ENCODE assay signal across 31 cellular contexts in the genomic region with DNA sequence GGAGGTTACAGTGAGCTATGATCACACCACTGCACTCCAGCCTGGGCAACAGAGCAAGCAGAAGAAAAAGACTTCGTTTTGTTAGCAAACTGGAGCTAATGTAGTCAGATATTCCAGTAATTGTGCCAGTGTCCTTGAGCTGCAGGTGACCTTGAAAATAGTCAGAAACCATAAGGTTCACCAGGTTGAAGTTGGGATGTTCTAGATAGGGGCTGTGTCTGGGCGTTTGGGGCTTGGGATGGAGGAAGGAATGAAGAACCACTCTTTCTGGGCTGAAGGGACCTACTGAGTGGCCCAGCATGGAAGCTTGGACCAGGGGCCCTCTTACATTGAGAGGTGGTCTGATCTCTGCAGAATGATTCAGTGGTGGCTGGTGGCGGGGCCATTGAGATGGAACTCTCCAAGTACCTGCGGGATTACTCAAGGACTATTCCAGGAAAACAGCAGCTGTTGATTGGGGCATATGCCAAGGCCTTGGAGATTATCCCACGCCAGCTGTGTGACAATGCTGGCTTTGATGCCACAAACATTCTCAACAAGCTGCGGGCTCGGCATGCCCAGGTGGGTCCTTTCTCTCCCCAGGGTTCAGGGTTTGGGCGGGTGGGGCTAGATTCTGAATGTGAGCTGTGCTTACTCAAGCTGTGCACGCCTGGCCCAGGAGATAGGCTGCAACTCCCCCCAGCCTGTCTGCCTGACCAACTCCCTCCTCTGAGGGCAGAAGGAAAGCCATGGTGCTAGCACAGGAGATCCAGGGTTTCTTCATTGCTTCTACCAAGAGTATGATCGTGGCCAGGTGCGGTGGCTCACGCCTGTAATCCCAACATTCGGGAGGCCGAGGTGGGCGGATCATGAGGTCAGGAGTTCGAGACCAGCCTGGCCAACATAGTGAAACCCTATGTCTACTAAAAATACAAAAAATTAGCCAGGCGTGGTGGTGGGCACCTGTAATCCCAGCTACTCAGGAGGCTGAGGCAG. TPM values are rescaled to one million over a fixed set of nuclear protein-coding genes. Genes with fewer than 3 reads are reported as not detected.
DNase-seq lines count a peak whose midpoint lies in the region; ATAC-seq, FAIRE-seq and TF ChIP-seq lines count a peak whose summit lies in the region.
"Had no signal": no experiment of that assay in that cellular context is flagged by ENCODE, and none has a peak within 500 bp of the region (broad histone marks: within the 10 kb centered on the region; RNA-seq: fewer than 3 reads in every experiment).

No MANE protein-coding gene starts in this region.

- H4K20me1 ChIP-seq in HepG2 (ENCODE audit: insufficient read depth, low read length), result peaks cover 6% of the 10 kb centered on the region; the same call in 1 of the 2 replicates

- TF ChIP-seq EP300 in HepG2 (IDR thresholded peaks at IDR 0.05; ENCODE audit: low read depth in 2 of 2, low read length in 2 of 2) (no peak), HepG2 (CRISPR knock-in tag; IDR thresholded peaks at IDR 0.05; ENCODE audit: borderline replicate concordance) (no peak)

- no peak overlapping the region for H3K9ac ChIP-seq in HepG2 (ENCODE audit: insufficient read depth, low read depth, low read length)
- H3K9ac ChIP-seq in kidney (ENCODE audit: low read length in 2 of 2), result no peak overlapping the region
- H3K9ac ChIP-seq: parathyroid adenoma had no signal

- no peaks in the 10 kb centered on the region for H3K79me2 ChIP-seq in HepG2 (ENCODE audit: insufficient read depth, low read length)
- H3K79me2 ChIP-seq: parathyroid adenoma had no signal

- 95% methylated on average over 16 of the region's 17 CpGs for WGBS in HepG2 (ENCODE audit: low lambda C conversion rate)
- 87% methylated on average over 9 of the region's 17 CpGs for WGBS in right lobe of liver (ENCODE audit: insufficient coverage, low coverage, low lambda C conversion rate, missing lambda C conversion rate)

- intact Hi-C loops in HepG2 (cut with micrococcal nuclease; ENCODE audit: unreplicated experiment) (no loop called here), right lobe of liver (cut with DNase I) (no loop called here), kidney (cut with DNase I) (no loop called here)

- H3K36me3 ChIP-seq in HepG2 (replicated peaks in 1 of 2; ENCODE audit: control insufficient read depth in 1 of 2, insufficient read depth in 2 of 2, low read length in 2 of 2) (peaks cover 50 to 78% of the 10 kb centered on the region in 2 experiments), right lobe of liver (peaks cover 6 to 75% (median 51%) of the 10 kb centered on the region in 4 donors), kidney (ENCODE audit: control insufficient read depth in 1 of 2, insufficient read depth in 2 of 2, low read length in 2 of 2) (peaks cover 55 to 61% of the 10 kb centered on the region in 2 donors)

- no peak for TF ChIP-seq RAD21 in HepG2 (CRISPR knock-in tag; IDR thresholded peaks at IDR 0.05)

- FAIRE-seq in HepG2 (lab: Jason Lieb, UNC), result no peak
- FAIRE-seq in kidney (lab: Jason Lieb, UNC), result no peak
- FAIRE-seq: G401.6, H54, keratinocyte, TTC549 had no signal

- TF ChIP-seq POLR2A in HepG2 (IDR thresholded peaks at IDR 0.05; ENCODE audit: insufficient read depth in 1 of 2, low read depth in 2 of 2, low read length in 2 of 2), result no peak
- TF ChIP-seq POLR2A in right lobe of liver (IDR thresholded peaks at IDR 0.05), result no peak

- H3K9me3 ChIP-seq in HepG2 (ENCODE audit: low read length) (no peaks in the 10 kb centered on the region), right lobe of liver (no peaks in the 10 kb centered on the region), kidney (ENCODE audit: control insufficient read depth in 1 of 2, low read length in 2 of 2) (no peaks in the 10 kb centered on the region)
- H3K9me3 ChIP-seq: sigmoid colon, testis, vagina had no signal

- H3K27me3 ChIP-seq in HepG2 (ENCODE audit: control insufficient read depth in 1 of 2, insufficient read depth in 2 of 2, low read length in 2 of 2) (no peaks in the 10 kb centered on the region), right lobe of liver (no peaks in the 10 kb centered on the region)
- H3K27me3 ChIP-seq: sigmoid colon, testis, vagina had no signal

- peaks cover 30% of the 10 kb centered on the region for H3K4me1 ChIP-seq in HepG2 (ENCODE audit: insufficient read depth, low read length)
- no peaks in the 10 kb centered on the region for H3K4me1 ChIP-seq in right lobe of liver
- H3K4me1 ChIP-seq in kidney (ENCODE audit: control insufficient read depth in 1 of 2, insufficient read depth in 1 of 2, low read depth in 1 of 2, low read length in 2 of 2), result no peaks in the 10 kb centered on the region
- H3K4me1 ChIP-seq: vagina had no signal

- ATAC-seq in HepG2, result no peak
- ATAC-seq in right lobe of liver, result no peak
- ATAC-seq: natural killer cell treated with Interleukin-12 subunit alpha and Interleukin-12 subunit beta and Interleukin-15 and Interleukin-18, amount 100 ng/mL, for 72 hours; stimulated activated naive CD8-positive, alpha-beta T cell treated with anti-CD3 and anti-CD28 coated beads, Interleukin-15, Interleukin-2, amounts not matched to agents 100 U/mL and 50 U/mL, for 24 hours had no signal

- DNase-seq in DMS 273 (lab: John Stamatoyannopoulos, UW; ENCODE audit: unreplicated experiment) (peak; percentile 66), DMS 273 treated with DMSO at 0.1 percent for 48 hours (lab: John Stamatoyannopoulos, UW) (no peak), HepG2 (ENCODE audit: low spot score) (no peak), right lobe of liver (no peak), myocyte (ENCODE audit: low read depth) (peak; percentile 96), NOMO-1 (lab: John Stamatoyannopoulos, UW; ENCODE audit: unreplicated experiment in 2 of 2) (no peak), kidney (no peak), 8988T (no peak)
- DNase-seq: activated CD4-positive, alpha-beta memory T cell treated with anti-CD3 and anti-CD28 coated beads, Interleukin-2, amount 10 ng/mL, durations not matched to agents 7 days and 5 days; activated naive CD4-positive, alpha-beta T cell; CD4-positive, CD25-positive, alpha-beta regulatory T cell; erythroblast; midbrain; NCI-H1092; NCI-H1694 treated with DMSO at 0.1 percent for 48 hours; NCI-H226; NCI-H774; OCI-M1; sigmoid colon; stimulated activated naive CD8-positive, alpha-beta T cell treated with anti-CD3 and anti-CD28 coated beads, Interleukin-15, Interleukin-2, amounts not matched to agents 100 U/mL and 50 U/mL, for 24 hours; T-helper 1 cell; testis had no signal

- TF ChIP-seq CTCF in HepG2 (CRISPR knock-in tag; IDR thresholded peaks at IDR 0.05), result no peak
- TF ChIP-seq CTCF in right lobe of liver (IDR thresholded peaks at IDR 0.05), result no peak
- TF ChIP-seq CTCF in kidney (IDR thresholded peaks at IDR 0.05; ENCODE audit: borderline replicate concordance, extremely low read depth, insufficient read depth), result no peak

- no TSS peak for BruUV-seq in HepG2 (replicated peaks; lab: Mats Ljungman, UMichigan)

- CTCF ChIA-PET in HepG2 (lab: Yijun Ruan, JAX; ENCODE audit: low intra/inter-chr PET ratio, low total read pairs), result no interaction called here

- POLR2A ChIA-PET in HepG2 (lab: Yijun Ruan, JAX), result interaction anchor here (0.7 to 2.5 kb wide), 6 partner anchors 9 to 38 kb away, joined by 3 to 7 read pairs (median 4); a partner anchor contains a TSS

- no peak overlapping the region for H2AFZ ChIP-seq in HepG2 (ENCODE audit: low read length)
- H2AFZ ChIP-seq: parathyroid adenoma had no signal

- H3K4me2 ChIP-seq in HepG2 (ENCODE audit: low read depth, low read length), result no peak overlapping the region

- H3K4me3 ChIP-seq in HepG2 (replicated peaks in 1 of 3; ENCODE audit: insufficient read depth in 1 of 3, low read depth in 2 of 3, low read length in 3 of 3) (no peak overlapping the region), right lobe of liver (no peak overlapping the region), kidney (ENCODE audit: low read length in 2 of 2) (no peak overlapping the region)
- H3K4me3 ChIP-seq: sigmoid colon, testis, vagina had no signal

- in situ Hi-C loops in HepG2 (cut with HindIII; ENCODE audit: extremely low pct_ligation_motif_present, low pct_unique_long_range_greater_than_20kb), result no loop called here

- H3K27ac ChIP-seq in HepG2 (ENCODE audit: extremely low read length, insufficient read depth, low read length) (no peak overlapping the region), right lobe of liver (no peak overlapping the region), kidney (ENCODE audit: low read depth in 2 of 2, low read length in 2 of 2) (no peak overlapping the region)
- H3K27ac ChIP-seq: 22Rv1, parathyroid adenoma, sigmoid colon, testis, vagina had no signal

RNA-seq across cellular contexts. Expression of a gene that starts 17.1 kb away (rescaled TPM):
- total RNA-seq in HepG2 (2016; rRNA removed; fragmentation: Illumina TruSeq; extraction: Trizol) (517 and 689 TPM in 2 replicates), right lobe of liver (100 to 1,000 TPM in 3 of 6 experiments, 10 to 100 TPM in 3; 83.5 to 131 (median 99.4) TPM), myocyte (425 and 436 TPM in 2 replicates), kidney (164 TPM)
- total RNA-seq in HepG2 (2016; cell fraction: cytosol; rRNA removed; fragmentation: Illumina TruSeq; extraction: Trizol; ENCODE audit: low read depth), result 83.8 and 91.7 TPM in 2 replicates
- total RNA-seq in HepG2 (2016; cell fraction: insoluble cytoplasmic fraction; rRNA removed; fragmentation: Illumina TruSeq; extraction: Trizol), result 525 and 715 TPM in 2 replicates
- total RNA-seq in HepG2 (2016; cell fraction: membrane; rRNA removed; fragmentation: Illumina TruSeq; extraction: Trizol), result 114 and 115 TPM in 2 replicates
- total RNA-seq in HepG2 (2016; cell fraction: nucleus; rRNA removed; fragmentation: Illumina TruSeq; extraction: Trizol), result 196 and 212 TPM in 2 replicates
- polyA plus RNA-seq in HepG2 (2011; rRNA removed) (326 and 347 TPM in 2 replicates), kidney (ENCODE audit: insufficient read depth, low read depth, low replicate concordance) (173 TPM)
- polyA plus RNA-seq in HepG2 (2011; cell fraction: cytosol; rRNA removed), result 421 and 439 TPM in 2 replicates
- 113 and 132 TPM in 2 replicates for polyA plus RNA-seq in HepG2 (2011; cell fraction: nucleus; rRNA removed)
- polyA plus RNA-seq in HepG2 (2012), result 497 and 591 TPM in 2 replicates
- polyA plus RNA-seq in HepG2 (2016; cell fraction: cytosol; fragmentation: Illumina TruSeq; extraction: Trizol; ENCODE audit: low read depth), result 60.5 and 62.9 TPM in 2 replicates
- polyA plus RNA-seq in HepG2 (2016; cell fraction: insoluble cytoplasmic fraction; fragmentation: Illumina TruSeq; extraction: Trizol; ENCODE audit: low read depth), result 605 and 611 TPM in 2 replicates
- polyA plus RNA-seq in HepG2 (2016; cell fraction: membrane; fragmentation: Illumina TruSeq; extraction: Trizol; ENCODE audit: low read depth), result 71.6 and 78.2 TPM in 2 replicates
- polyA plus RNA-seq in HepG2 (2016; cell fraction: nucleus; fragmentation: Illumina TruSeq; extraction: Trizol; ENCODE audit: insufficient read depth, low read depth), result 207 and 227 TPM in 2 replicates
- polyA minus RNA-seq in HepG2 (2011; rRNA and poly(A)+ RNA removed; ENCODE audit: low replicate concordance), result 594 and 852 TPM in 2 replicates
- polyA minus RNA-seq in HepG2 (2011; cell fraction: cytosol; rRNA and poly(A)+ RNA removed), result 197 and 217 TPM in 2 replicates
- polyA minus RNA-seq in HepG2 (2011; cell fraction: nucleus; rRNA and poly(A)+ RNA removed), result 138 and 184 TPM in 2 replicates
- polyA plus RNA-seq in myocyte (2012), result 243 TPM

RNA-seq across cellular contexts. Expression of a gene that starts 18.1 kb away (rescaled TPM):
- 30.0 and 37.2 TPM in 2 replicates for total RNA-seq in HepG2 (2016; rRNA removed; fragmentation: Illumina TruSeq; extraction: Trizol)
- total RNA-seq in HepG2 (2016; cell fraction: cytosol; rRNA removed; fragmentation: Illumina TruSeq; extraction: Trizol; ENCODE audit: low read depth), result 141 and 145 TPM in 2 replicates
- 25.4 and 37.6 TPM in 2 replicates for total RNA-seq in HepG2 (2016; cell fraction: insoluble cytoplasmic fraction; rRNA removed; fragmentation: Illumina TruSeq; extraction: Trizol)
- total RNA-seq in HepG2 (2016; cell fraction: membrane; rRNA removed; fragmentation: Illumina TruSeq; extraction: Trizol), result 112 and 121 TPM in 2 replicates
- 16.8 TPM in 2 replicates for total RNA-seq in HepG2 (2016; cell fraction: nucleus; rRNA removed; fragmentation: Illumina TruSeq; extraction: Trizol)
- 11.6 and 12.1 TPM in 2 replicates for polyA plus RNA-seq in HepG2 (2011; rRNA removed)
- 10.0 and 15.9 TPM in 2 replicates for polyA plus RNA-seq in HepG2 (2011; cell fraction: cytosol; rRNA removed)
- 4.1 and 7.0 TPM in 2 replicates for polyA plus RNA-seq in HepG2 (2011; cell fraction: nucleus; rRNA removed)
- 5.7 and 8.8 TPM in 2 replicates for polyA plus RNA-seq in HepG2 (2012)
- polyA plus RNA-seq in HepG2 (2016; cell fraction: cytosol; fragmentation: Illumina TruSeq; extraction: Trizol; ENCODE audit: low read depth), result 152 and 157 TPM in 2 replicates
- polyA plus RNA-seq in HepG2 (2016; cell fraction: insoluble cytoplasmic fraction; fragmentation: Illumina TruSeq; extraction: Trizol; ENCODE audit: low read depth), result 23.1 and 23.9 TPM in 2 replicates
- 103 and 106 TPM in 2 replicates for polyA plus RNA-seq in HepG2 (2016; cell fraction: membrane; fragmentation: Illumina TruSeq; extraction: Trizol; ENCODE audit: low read depth)
- polyA plus RNA-seq in HepG2 (2016; cell fraction: nucleus; fragmentation: Illumina TruSeq; extraction: Trizol; ENCODE audit: insufficient read depth, low read depth), result 23.7 and 26.7 TPM in 2 replicates
- 19.5 and 55.8 TPM in 2 replicates for polyA minus RNA-seq in HepG2 (2011; rRNA and poly(A)+ RNA removed; ENCODE audit: low replicate concordance)
- polyA minus RNA-seq in HepG2 (2011; cell fraction: cytosol; rRNA and poly(A)+ RNA removed), result 2.7 and 5.5 TPM in 2 replicates
- polyA minus RNA-seq in HepG2 (2011; cell fraction: nucleus; rRNA and poly(A)+ RNA removed), result 2.2 and 3.3 TPM in 2 replicates
- total RNA-seq in right lobe of liver, result 10 to 100 TPM; 17.8 to 26.1 (median 22.5) TPM
- 101 and 102 TPM in 2 replicates for total RNA-seq in myocyte
- 61.5 TPM for polyA plus RNA-seq in myocyte (2012)
- total RNA-seq in kidney, result 16.1 TPM
- 57.7 TPM for polyA plus RNA-seq in kidney (ENCODE audit: insufficient read depth, low read depth, low replicate concordance)

RNA-seq across cellular contexts. Expression of a gene that starts 33.1 kb away (rescaled TPM):
- total RNA-seq in HepG2 (2016; rRNA removed; fragmentation: Illumina TruSeq; extraction: Trizol) (3.0 and 4.2 TPM in 2 replicates), right lobe of liver (under 1 TPM; 0.13 to 0.65 (median 0.38) TPM), myocyte (2.6 and 7.3 TPM in 2 replicates), kidney (5.2 TPM)
- total RNA-seq in HepG2 (2016; cell fraction: cytosol; rRNA removed; fragmentation: Illumina TruSeq; extraction: Trizol; ENCODE audit: low read depth), result 1.2 TPM in 2 replicates
- 2.7 and 3.8 TPM in 2 replicates for total RNA-seq in HepG2 (2016; cell fraction: insoluble cytoplasmic fraction; rRNA removed; fragmentation: Illumina TruSeq; extraction: Trizol)
- total RNA-seq in HepG2 (2016; cell fraction: membrane; rRNA removed; fragmentation: Illumina TruSeq; extraction: Trizol), result 2.4 and 2.5 TPM in 2 replicates
- 6.0 and 6.4 TPM in 2 replicates for total RNA-seq in HepG2 (2016; cell fraction: nucleus; rRNA removed; fragmentation: Illumina TruSeq; extraction: Trizol)
- polyA plus RNA-seq in HepG2 (2011; rRNA removed) (10.3 and 11.1 TPM in 2 replicates), kidney (ENCODE audit: insufficient read depth, low read depth, low replicate concordance) (0.49 TPM)
- 5.7 and 7.4 TPM in 2 replicates for polyA plus RNA-seq in HepG2 (2011; cell fraction: cytosol; rRNA removed)
- polyA plus RNA-seq in HepG2 (2011; cell fraction: nucleus; rRNA removed), result 32.6 and 44.1 TPM in 2 replicates
- 8.1 and 9.8 TPM in 2 replicates for polyA plus RNA-seq in HepG2 (2012)
- polyA plus RNA-seq in HepG2 (2016; cell fraction: cytosol; fragmentation: Illumina TruSeq; extraction: Trizol; ENCODE audit: low read depth), result 1.0 and 1.1 TPM in 2 replicates
- 3.1 and 4.1 TPM in 2 replicates for polyA plus RNA-seq in HepG2 (2016; cell fraction: insoluble cytoplasmic fraction; fragmentation: Illumina TruSeq; extraction: Trizol; ENCODE audit: low read depth)
- polyA plus RNA-seq in HepG2 (2016; cell fraction: membrane; fragmentation: Illumina TruSeq; extraction: Trizol; ENCODE audit: low read depth), result 1.6 and 2.0 TPM in 2 replicates
- 20.4 and 21.9 TPM in 2 replicates for polyA plus RNA-seq in HepG2 (2016; cell fraction: nucleus; fragmentation: Illumina TruSeq; extraction: Trizol; ENCODE audit: insufficient read depth, low read depth)
- 12.4 and 15.2 TPM in 2 replicates for polyA minus RNA-seq in HepG2 (2011; rRNA and poly(A)+ RNA removed; ENCODE audit: low replicate concordance)
- polyA minus RNA-seq in HepG2 (2011; cell fraction: cytosol; rRNA and poly(A)+ RNA removed), result 5.4 and 6.2 TPM in 2 replicates
- polyA minus RNA-seq in HepG2 (2011; cell fraction: nucleus; rRNA and poly(A)+ RNA removed), result 14.7 and 16.5 TPM in 2 replicates
- polyA plus RNA-seq in myocyte (2012), result 3.5 TPM

RNA-seq across cellular contexts. Expression of a gene that starts 37.1 kb away (rescaled TPM):
- total RNA-seq in HepG2 (2016; rRNA removed; fragmentation: Illumina TruSeq; extraction: Trizol) (70.4 and 70.6 TPM in 2 replicates), right lobe of liver (10 to 100 TPM in 3 of 6 experiments, 1 to 10 TPM in 3; 5.3 to 12.2 (median 9.4) TPM), myocyte (18.9 and 20.0 TPM in 2 replicates), kidney (23.5 TPM)
- 9.8 and 10.0 TPM in 2 replicates for total RNA-seq in HepG2 (2016; cell fraction: cytosol; rRNA removed; fragmentation: Illumina TruSeq; extraction: Trizol; ENCODE audit: low read depth)
- 60.2 and 71.8 TPM in 2 replicates for total RNA-seq in HepG2 (2016; cell fraction: insoluble cytoplasmic fraction; rRNA removed; fragmentation: Illumina TruSeq; extraction: Trizol)
- total RNA-seq in HepG2 (2016; cell fraction: membrane; rRNA removed; fragmentation: Illumina TruSeq; extraction: Trizol), result 27.7 and 31.2 TPM in 2 replicates
- 60.7 and 66.5 TPM in 2 replicates for total RNA-seq in HepG2 (2016; cell fraction: nucleus; rRNA removed; fragmentation: Illumina TruSeq; extraction: Trizol)
- polyA plus RNA-seq in HepG2 (2011; rRNA removed) (55.8 and 62.2 TPM in 2 replicates), kidney (ENCODE audit: insufficient read depth, low read depth, low replicate concordance) (20.8 TPM)
- 42.9 and 47.4 TPM in 2 replicates for polyA plus RNA-seq in HepG2 (2011; cell fraction: cytosol; rRNA removed)
- polyA plus RNA-seq in HepG2 (2011; cell fraction: nucleus; rRNA removed), result 96.0 and 102 TPM in 2 replicates
- 48.5 and 51.9 TPM in 2 replicates for polyA plus RNA-seq in HepG2 (2012)
- 8.0 TPM in 2 replicates for polyA plus RNA-seq in HepG2 (2016; cell fraction: cytosol; fragmentation: Illumina TruSeq; extraction: Trizol; ENCODE audit: low read depth)
- polyA plus RNA-seq in HepG2 (2016; cell fraction: insoluble cytoplasmic fraction; fragmentation: Illumina TruSeq; extraction: Trizol; ENCODE audit: low read depth), result 52.6 and 65.1 TPM in 2 replicates
- 20.7 and 22.3 TPM in 2 replicates for polyA plus RNA-seq in HepG2 (2016; cell fraction: membrane; fragmentation: Illumina TruSeq; extraction: Trizol; ENCODE audit: low read depth)
- polyA plus RNA-seq in HepG2 (2016; cell fraction: nucleus; fragmentation: Illumina TruSeq; extraction: Trizol; ENCODE audit: insufficient read depth, low read depth), result 82.3 and 84.7 TPM in 2 replicates
- polyA minus RNA-seq in HepG2 (2011; rRNA and poly(A)+ RNA removed; ENCODE audit: low replicate concordance), result 57.7 and 119 TPM in 2 replicates
- polyA minus RNA-seq in HepG2 (2011; cell fraction: cytosol; rRNA and poly(A)+ RNA removed), result 18.6 and 21.6 TPM in 2 replicates
- 78.0 and 87.9 TPM in 2 replicates for polyA minus RNA-seq in HepG2 (2011; cell fraction: nucleus; rRNA and poly(A)+ RNA removed)
- 22.9 TPM for polyA plus RNA-seq in myocyte (2012)

RNA-seq across cellular contexts. Expression of a gene that starts 42.2 kb away (rescaled TPM):
- total RNA-seq in HepG2 (2016; rRNA removed; fragmentation: Illumina TruSeq; extraction: Trizol) (not detected in 2 replicates), right lobe of liver (not detected), myocyte (not detected in 2 replicates), kidney (not detected)
- not detected in 2 replicates for total RNA-seq in HepG2 (2016; cell fraction: cytosol; rRNA removed; fragmentation: Illumina TruSeq; extraction: Trizol; ENCODE audit: low read depth)
- total RNA-seq in HepG2 (2016; cell fraction: insoluble cytoplasmic fraction; rRNA removed; fragmentation: Illumina TruSeq; extraction: Trizol), result 0.06 TPM in 1 of 2 replicates, not detected in the other
- total RNA-seq in HepG2 (2016; cell fraction: membrane; rRNA removed; fragmentation: Illumina TruSeq; extraction: Trizol), result not detected in 2 replicates
- total RNA-seq in HepG2 (2016; cell fraction: nucleus; rRNA removed; fragmentation: Illumina TruSeq; extraction: Trizol), result not detected in 2 replicates
- polyA plus RNA-seq in HepG2 (2011; rRNA removed) (not detected in 2 replicates), kidney (ENCODE audit: insufficient read depth, low read depth, low replicate concordance) (not detected)
- polyA plus RNA-seq in HepG2 (2011; cell fraction: cytosol; rRNA removed), result 0.03 TPM in 1 of 2 replicates, not detected in the other
- 0.07 TPM in 1 of 2 replicates, not detected in the other for polyA plus RNA-seq in HepG2 (2011; cell fraction: nucleus; rRNA removed)
- polyA plus RNA-seq in HepG2 (2012), result not detected in 2 replicates
- not detected in 2 replicates for polyA plus RNA-seq in HepG2 (2016; cell fraction: cytosol; fragmentation: Illumina TruSeq; extraction: Trizol; ENCODE audit: low read depth)
- not detected in 2 replicates for polyA plus RNA-seq in HepG2 (2016; cell fraction: insoluble cytoplasmic fraction; fragmentation: Illumina TruSeq; extraction: Trizol; ENCODE audit: low read depth)
- not detected in 2 replicates for polyA plus RNA-seq in HepG2 (2016; cell fraction: membrane; fragmentation: Illumina TruSeq; extraction: Trizol; ENCODE audit: low read depth)
- polyA plus RNA-seq in HepG2 (2016; cell fraction: nucleus; fragmentation: Illumina TruSeq; extraction: Trizol; ENCODE audit: insufficient read depth, low read depth), result not detected in 2 replicates
- not detected in 2 replicates for polyA minus RNA-seq in HepG2 (2011; rRNA and poly(A)+ RNA removed; ENCODE audit: low replicate concordance)
- not detected in 2 replicates for polyA minus RNA-seq in HepG2 (2011; cell fraction: cytosol; rRNA and poly(A)+ RNA removed)
- 0.25 TPM in 1 of 2 replicates, not detected in the other for polyA minus RNA-seq in HepG2 (2011; cell fraction: nucleus; rRNA and poly(A)+ RNA removed)
- not detected for polyA plus RNA-seq in myocyte (2012)
- total RNA-seq: activated CD4-positive, alpha-beta memory T cell treated with anti-CD3 and anti-CD28 coated beads, Interleukin-2, amount 10 ng/mL, durations not matched to agents 7 days and 5 days; liver; natural killer cell treated with Interleukin-12 subunit alpha and Interleukin-12 subunit beta and Interleukin-15 and Interleukin-18, amount 100 ng/mL, for 72 hours; vagina had no signal
- polyA plus RNA-seq: CD4-positive, CD25-positive, alpha-beta regulatory T cell; keratinocyte had no signal

Comparison
In these comparisons a context has a peak if more than half of its experiments do, and no peak if none do; other contexts are left out.
1. DNase-seq: peak in DMS 273 (single experiment) and myocyte (single experiment); none in DMS 273 treated with DMSO at 0.1 percent for 48 hours (single experiment), HepG2 (single experiment), right lobe of liver (0 of 3), NOMO-1 (0 of 2), kidney (single experiment) and 8988T (single experiment).